8 cellular contexts compared by ENCODE assay signal in the genomic region with DNA sequence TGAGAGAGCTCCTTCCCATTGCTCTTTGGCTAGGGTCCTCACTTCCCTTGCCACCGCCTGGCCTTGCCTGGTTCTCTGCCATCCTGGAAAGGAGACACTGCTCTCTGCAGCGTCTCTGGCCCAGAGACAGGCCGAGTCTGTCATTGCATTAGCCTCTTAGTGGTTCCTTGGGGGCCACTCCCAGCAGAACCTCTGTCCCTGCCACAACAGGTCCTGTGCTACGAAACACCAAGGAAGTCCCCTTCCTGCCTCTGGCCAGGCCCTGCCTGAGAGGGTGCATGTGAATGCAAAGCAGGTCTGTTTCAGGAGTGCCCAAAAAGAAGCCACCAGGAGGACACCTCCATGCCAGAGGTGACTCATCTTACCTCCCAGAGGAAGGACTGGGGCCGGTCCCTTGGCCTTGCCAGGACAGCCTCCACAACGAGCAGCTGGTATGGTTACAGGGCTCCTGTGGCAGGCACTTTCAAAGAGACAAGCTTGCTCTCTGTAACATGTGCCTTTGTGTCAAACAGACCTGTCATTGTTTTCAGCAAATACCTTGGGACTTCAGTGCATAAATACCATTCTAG. TPM values are rescaled to one million over a fixed set of nuclear protein-coding genes. Genes with fewer than 3 reads are reported as not detected.
A peak's percentile ranks its signal among the peaks of the same experiment; 100 is the strongest.
DNase-seq lines count a peak whose midpoint lies in the region; ATAC-seq and TF ChIP-seq lines count a peak whose summit lies in the region.

No MANE protein-coding gene starts in this region.

- peak overlapping the region; percentile 47 for H3K27ac Mint-ChIP-seq in activated T-helper 2 cell treated with anti-CD3 and anti-CD28 coated beads, Interferon-gamma antibody, Interleukin-2, Interleukin-4, amounts not matched to agents 10 μg/mL and 5 μg/mL and 100 μg/mL, durations not matched to agents 14 hours and 24 hours and 36 hours

- H3K4me1 Mint-ChIP-seq in activated T-helper 2 cell treated with anti-CD3 and anti-CD28 coated beads, Interferon-gamma antibody, Interleukin-2, Interleukin-4, amounts not matched to agents 10 μg/mL and 5 μg/mL and 100 μg/mL, durations not matched to agents 14 hours and 24 hours and 36 hours (ENCODE audit: low read depth): peaks cover 12% of the 10 kb centered on the region

- intact Hi-C loops in activated T-helper 2 cell treated with anti-CD3 and anti-CD28 coated beads, Interferon-gamma antibody, Interleukin-2, Interleukin-4, amounts not matched to agents 10 μg/mL and 5 μg/mL and 100 μg/mL, durations not matched to agents 14 hours and 24 hours and 36 hours (cut with micrococcal nuclease): no loop called here

- peaks cover 5% of the 10 kb centered on the region for H3K36me3 Mint-ChIP-seq in activated T-helper 2 cell treated with anti-CD3 and anti-CD28 coated beads, Interferon-gamma antibody, Interleukin-2, Interleukin-4, amounts not matched to agents 10 μg/mL and 5 μg/mL and 100 μg/mL, durations not matched to agents 14 hours and 24 hours and 36 hours (ENCODE audit: low read depth)

- peaks cover 4% of the 10 kb centered on the region for H3K9me3 Mint-ChIP-seq in activated T-helper 2 cell treated with anti-CD3 and anti-CD28 coated beads, Interferon-gamma antibody, Interleukin-2, Interleukin-4, amounts not matched to agents 10 μg/mL and 5 μg/mL and 100 μg/mL, durations not matched to agents 14 hours and 24 hours and 36 hours

- peaks cover 3% of the 10 kb centered on the region for H3K27me3 Mint-ChIP-seq in activated T-helper 2 cell treated with anti-CD3 and anti-CD28 coated beads, Interferon-gamma antibody, Interleukin-2, Interleukin-4, amounts not matched to agents 10 μg/mL and 5 μg/mL and 100 μg/mL, durations not matched to agents 14 hours and 24 hours and 36 hours (ENCODE audit: low read depth)

- DNase-seq in activated T-helper 2 cell treated with anti-CD3 and anti-CD28 coated beads, Interferon-gamma antibody, Interleukin-2, Interleukin-4, amounts not matched to agents 10 μg/mL and 5 μg/mL and 100 μg/mL, durations not matched to agents 14 hours and 24 hours and 36 hours (ENCODE audit: low spot score): no peak
- DNase-seq in left kidney (ENCODE audit: low read depth, low spot score): peak; percentile 75
- DNase-seq in stimulated activated CD8-positive, alpha-beta memory T cell treated with anti-CD3 and anti-CD28 coated beads, Interleukin-4, amount 100 ng/mL, for 48 hours: no peak
- DNase-seq in NCI-H187 treated with DMSO at 0.1 percent for 48 hours (lab: John Stamatoyannopoulos, UW): no peak
- no peak for DNase-seq in NCI-H2081 (lab: John Stamatoyannopoulos, UW)

- ATAC-seq in GM19452 (IDR thresholded peaks at IDR 0.05; ENCODE audit: unreplicated experiment) (peak; percentile 52), HG03457 (IDR thresholded peaks at IDR 0.05; ENCODE audit: unreplicated experiment) (peak; percentile 55)

- no peak overlapping the region for H3K4me3 Mint-ChIP-seq in activated T-helper 2 cell treated with anti-CD3 and anti-CD28 coated beads, Interferon-gamma antibody, Interleukin-2, Interleukin-4, amounts not matched to agents 10 μg/mL and 5 μg/mL and 100 μg/mL, durations not matched to agents 14 hours and 24 hours and 36 hours (ENCODE audit: low read depth)

- TF ChIP-seq POLR2A in GM10847 (IDR thresholded peaks at IDR 0.05; ENCODE audit: extremely low read depth, insufficient read length): peak; percentile 9

RNA-seq across cellular contexts. Expression of a gene that starts 59.6 kb away (rescaled TPM):
- total RNA-seq in activated T-helper 2 cell treated with anti-CD3 and anti-CD28 coated beads, Interferon-gamma antibody, Interleukin-2, Interleukin-4, amounts not matched to agents 10 μg/mL and 5 μg/mL and 100 μg/mL, durations not matched to agents 14 hours and 24 hours and 36 hours: 58.0 and 59.4 TPM in 2 replicates
